Comparison of ENCODE assay signal across 8 cellular contexts in the genomic region with DNA sequence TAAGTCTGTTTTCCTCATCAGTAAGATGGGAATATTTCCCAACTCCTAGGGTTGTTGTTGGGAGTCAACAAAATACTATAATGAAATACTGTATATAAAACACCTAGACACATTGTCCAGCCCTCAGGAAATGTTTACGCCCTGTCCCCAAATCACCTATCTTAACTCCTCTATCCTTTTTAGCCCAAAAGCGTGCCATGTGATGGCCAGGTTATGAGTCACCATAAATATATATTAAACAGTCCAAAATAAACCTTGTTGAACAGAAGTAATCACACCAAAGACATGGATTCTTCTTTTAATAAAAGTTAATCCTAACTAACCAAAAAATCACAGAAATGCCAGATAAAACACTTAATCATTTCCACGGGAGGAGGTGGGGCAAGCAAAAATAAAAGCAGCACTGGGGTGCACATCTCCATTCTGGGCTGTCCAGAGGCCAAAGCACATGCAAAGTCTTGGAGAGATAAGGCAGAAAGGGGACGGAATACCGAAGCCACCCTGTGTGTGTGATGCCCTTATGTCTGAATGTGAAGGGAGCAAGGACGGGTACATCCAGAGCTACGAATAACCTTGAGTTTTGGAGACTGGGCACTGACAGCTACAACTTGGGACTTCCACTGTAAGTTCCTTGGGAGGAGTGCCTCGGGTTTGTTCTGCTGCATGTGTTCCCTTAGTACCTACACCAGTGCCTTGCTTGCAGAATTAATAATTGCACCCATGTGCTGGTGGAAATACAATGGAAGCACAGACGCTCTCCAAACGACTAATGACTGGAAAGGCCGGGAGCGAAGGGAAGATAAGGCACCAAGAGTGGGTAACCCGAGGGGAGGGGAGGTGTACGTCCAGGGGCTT. TPM values are rescaled to one million over a fixed set of nuclear protein-coding genes. Genes with fewer than 3 reads are reported as not detected.
DNase-seq lines count a peak whose midpoint lies in the region; ATAC-seq, FAIRE-seq and TF ChIP-seq lines count a peak whose summit lies in the region.

No MANE protein-coding gene starts in this region.

- H4K5ac ChIP-seq in mesendoderm (ENCODE audit: low read length): no peak overlapping the region

- H2BK5ac ChIP-seq in mesendoderm (ENCODE audit: low read length): no peak overlapping the region

- peak overlapping the region; percentile 68 for H3K9ac ChIP-seq in mesendoderm (ENCODE audit: low read length)

- peak overlapping the region; percentile 97 for H3K4me2 ChIP-seq in A549
- peak overlapping the region; percentile 90 for H3K4me2 ChIP-seq in mesendoderm (ENCODE audit: low read length)

- peak overlapping the region; percentile 90 for H3K56ac ChIP-seq in mesendoderm (ENCODE audit: low read length)

- H3K79me1 ChIP-seq in mesendoderm (ENCODE audit: low read length): peaks cover 14% of the 10 kb centered on the region

- no peaks in the 10 kb centered on the region for H3K27me3 ChIP-seq in body of pancreas
- no peaks in the 10 kb centered on the region for H3K27me3 ChIP-seq in mesendoderm (ENCODE audit: insufficient read depth, low read length, poor library complexity)

- H3K9me3 ChIP-seq in A549: no peaks in the 10 kb centered on the region
- H3K9me3 ChIP-seq in body of pancreas: no peaks in the 10 kb centered on the region

- FAIRE-seq in A549 (lab: Jason Lieb, UNC): no peak

- H3K23ac ChIP-seq in mesendoderm (ENCODE audit: low read length): no peak overlapping the region

- H3K4ac ChIP-seq in mesendoderm (ENCODE audit: low read depth, low read length): no peak overlapping the region

- H3K27ac ChIP-seq in A549: peak overlapping the region; percentile 84 to 97
- H3K27ac ChIP-seq in body of pancreas: peak overlapping the region; percentile 86 to 99 (median 98)
- peak overlapping the region; percentile 63 for H3K27ac ChIP-seq in mesendoderm (ENCODE audit: low read depth, low read length)

- TF ChIP-seq RAD21 in A549 (conservative IDR thresholded peaks at IDR 0.05 in 1 of 2, IDR thresholded peaks at IDR 0.05 in 1 of 2): no peak

- intact Hi-C loops in body of pancreas (cut with DNase I): loop anchor here (5.0 kb wide), 1 partner anchor 47 kb away; no protein-coding TSS in a partner anchor

- H3K4me3 ChIP-seq in A549 (peak overlapping the region; percentile 75), HFF-Myc (replicated peaks; ENCODE audit: low read depth, low read length) (peak overlapping the region; percentile 93), body of pancreas (peak overlapping the region; percentile 38 to 48), mesendoderm (ENCODE audit: low read length) (peak overlapping the region; percentile 75)

- H3K18ac ChIP-seq in mesendoderm (ENCODE audit: low read length): no peak overlapping the region

- POLR2A ChIA-PET in A549 (lab: Yijun Ruan, JAX): interaction anchor here (1.9 to 2.1 kb wide), 2 partner anchors 49 to 77 kb away, joined by 13 to 18 read pairs; no protein-coding TSS in a partner anchor

- no peak overlapping the region for H2BK15ac ChIP-seq in mesendoderm (replicated peaks; ENCODE audit: low read depth)

- TF ChIP-seq CTCF in A549 (IDR thresholded peaks at IDR 0.05) (no peak), HFF-Myc (IDR thresholded peaks at IDR 0.05; ENCODE audit: low read depth, low read length, missing control alignments) (no peak), body of pancreas (IDR thresholded peaks at IDR 0.05) (no peak)

- H4K8ac ChIP-seq in mesendoderm (ENCODE audit: low read depth, low read length): no peak overlapping the region

- TF ChIP-seq POLR2A in A549 (IDR thresholded peaks at IDR 0.05; ENCODE audit: low read length) (no peak), body of pancreas (IDR thresholded peaks at IDR 0.05) (no peak)

- CTCF ChIA-PET in A549 (lab: Yijun Ruan, JAX): interaction anchor here (1.1 to 2.1 kb wide), 5 partner anchors 8 to 66 kb away, joined by 3 to 7 read pairs (median 3); no protein-coding TSS in a partner anchor

- H3K4me1 ChIP-seq in A549 (peaks cover 29% of the 10 kb centered on the region; the same call in 2 of the 3 replicates), body of pancreas (peaks cover 58% of the 10 kb centered on the region), mesendoderm (ENCODE audit: control insufficient read depth, low read depth, low read length) (peaks cover 6% of the 10 kb centered on the region)

- H2AK5ac ChIP-seq in mesendoderm (ENCODE audit: low read length): no peak overlapping the region

- WGBS in A549 (ENCODE audit: missing lambda C conversion rate): 10% methylated on average over 14 of the region's 14 CpGs
- 4 to 5% methylated on average over 14 of the region's 14 CpGs for WGBS in body of pancreas, 2 donors
- WGBS in mesendoderm (ENCODE audit: extremely low coverage, insufficient coverage, low lambda C conversion rate): no CpG with 5 or more reads among the region's 14 CpGs

- no peak overlapping the region for H2BK120ac ChIP-seq in mesendoderm (ENCODE audit: low read depth, low read length)

- ATAC-seq in A549 (no peak), body of pancreas (no peak), HG02840 (IDR thresholded peaks at IDR 0.05; ENCODE audit: low FRiP score, unreplicated experiment) (no peak), HG03378 (IDR thresholded peaks at IDR 0.05; ENCODE audit: unreplicated experiment) (no peak)

- H3K36me3 ChIP-seq in body of pancreas (replicated peaks in 1 of 2; ENCODE audit: insufficient read depth in 1 of 2, low read depth in 2 of 2) (peaks cover 4% of the 10 kb centered on the region in 2 donors), mesendoderm (ENCODE audit: control insufficient read depth, insufficient read depth, low read length) (peaks cover 3% of the 10 kb centered on the region)

- DNase-seq in A549 (ENCODE audit: low read depth in 1 of 2, low spot score in 1 of 2): peak in 1 of 2 experiments; percentile 10
- no peak for DNase-seq in HFF-Myc (ENCODE audit: extremely low read depth, low read depth)
- DNase-seq in body of pancreas: no peak
- DNase-seq in mesendoderm: peak; percentile 13
- no peak for DNase-seq in NOMO-1 treated with DMSO at 0.1 percent for 48 hours (lab: John Stamatoyannopoulos, UW; ENCODE audit: unreplicated experiment)
- DNase-seq in activated CD8-positive, alpha-beta memory T cell treated with anti-CD3 and anti-CD28 coated beads, Interleukin-2, amount 50 U/mL, for 4 hours: no peak

- peaks cover 29% of the 10 kb centered on the region for H3K79me2 ChIP-seq in mesendoderm (ENCODE audit: control insufficient read depth, insufficient read depth, low read length)

- no peak for TF ChIP-seq EP300 in A549 (IDR thresholded peaks at IDR 0.05)

TF ChIP-seq in A549, 52 proteins besides CTCF, POLR2A, EP300 and RAD21:
- TF ChIP-seq FOSL2 (IDR thresholded peaks at IDR 0.05): no peak
- TF ChIP-seq FOSL2 (CRISPR knock-in tag; IDR thresholded peaks at IDR 0.05): peak; percentile 29; the same call in 1 of the 2 replicates
- TF ChIP-seq, protein P1, sequence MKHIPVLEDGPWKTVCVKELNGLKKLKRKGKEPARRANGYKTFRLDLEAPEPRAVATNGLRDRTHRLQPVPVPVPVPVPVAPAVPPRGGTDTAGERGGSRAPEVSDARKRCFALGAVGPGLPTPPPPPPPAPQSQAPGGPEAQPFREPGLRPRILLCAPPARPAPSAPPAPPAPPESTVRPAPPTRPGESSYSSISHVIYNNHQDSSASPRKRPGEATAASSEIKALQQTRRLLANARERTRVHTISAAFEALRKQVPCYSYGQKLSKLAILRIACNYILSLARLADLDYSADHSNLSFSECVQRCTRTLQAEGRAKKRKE (CRISPR knock-in tag; IDR thresholded peaks at IDR 0.05; ENCODE audit: low read depth): no peak
- no peak for TF ChIP-seq HEYL (CRISPR knock-in tag; IDR thresholded peaks at IDR 0.05)
- TF ChIP-seq FOSB (CRISPR knock-in tag; IDR thresholded peaks at IDR 0.05): no peak

RNA-seq across cellular contexts. Expression of gene OSBP, which starts 1.1 kb away (rescaled TPM):
- polyA plus RNA-seq in A549 (2011; rRNA removed) (31.7 and 39.6 TPM in 2 replicates), A549 (2017; fragmentation: RNase III; extraction: RNeasy Plus Mini Kit Qiagen cat#74134 plus additional on column Dnase treatment) (25.4 to 26.3 TPM (median 25.9 TPM) in 3 replicates)
- 8.8 and 11.0 TPM in 2 replicates for polyA plus RNA-seq in A549 (2012; cell fraction: cytosol; rRNA removed)
- 7.8 and 10.8 TPM in 2 replicates for polyA plus RNA-seq in A549 (2012; cell fraction: nucleus; rRNA removed)
- polyA minus RNA-seq in A549 (2011; rRNA and poly(A)+ RNA removed): 22.7 and 27.4 TPM in 2 replicates
- 10 to 100 TPM; 28.5 to 30.3 TPM for total RNA-seq in body of pancreas
- 21.5 TPM for polyA plus RNA-seq in mesendoderm (2013, experiment 1 of 2)
- polyA plus RNA-seq in mesendoderm (2013, experiment 2 of 2): 21.1 TPM

RNA-seq across cellular contexts. Expression of gene PATL1, which starts 54.3 kb away (rescaled TPM):
- 54.6 and 61.4 TPM in 2 replicates for polyA plus RNA-seq in A549 (2011; rRNA removed)
- polyA plus RNA-seq in A549 (2012; cell fraction: cytosol; rRNA removed): 36.4 and 44.0 TPM in 2 replicates
- 20.3 and 23.5 TPM in 2 replicates for polyA plus RNA-seq in A549 (2012; cell fraction: nucleus; rRNA removed)
- polyA plus RNA-seq in A549 (2017; fragmentation: RNase III; extraction: RNeasy Plus Mini Kit Qiagen cat#74134 plus additional on column Dnase treatment): 36.5 to 40.6 TPM (median 37.2 TPM) in 3 replicates
- 27.2 and 28.3 TPM in 2 replicates for polyA minus RNA-seq in A549 (2011; rRNA and poly(A)+ RNA removed)
- 1 to 10 TPM; 6.5 to 9.6 TPM for total RNA-seq in body of pancreas
- 33.0 TPM for polyA plus RNA-seq in mesendoderm (2013, experiment 1 of 2)
- polyA plus RNA-seq in mesendoderm (2013, experiment 2 of 2): 32.9 TPM

Comparison
In these comparisons a context has a peak if more than half of its experiments do, and no peak if none do; other contexts are left out.
1. H3K4me3 ChIP-seq: peak in every context shown above with its lines; median percentile 93 in HFF-Myc; 75 in A549; 75 in mesendoderm; 43 in body of pancreas.